ENCODE assay signal across 1 cellular context in the genomic region with DNA sequence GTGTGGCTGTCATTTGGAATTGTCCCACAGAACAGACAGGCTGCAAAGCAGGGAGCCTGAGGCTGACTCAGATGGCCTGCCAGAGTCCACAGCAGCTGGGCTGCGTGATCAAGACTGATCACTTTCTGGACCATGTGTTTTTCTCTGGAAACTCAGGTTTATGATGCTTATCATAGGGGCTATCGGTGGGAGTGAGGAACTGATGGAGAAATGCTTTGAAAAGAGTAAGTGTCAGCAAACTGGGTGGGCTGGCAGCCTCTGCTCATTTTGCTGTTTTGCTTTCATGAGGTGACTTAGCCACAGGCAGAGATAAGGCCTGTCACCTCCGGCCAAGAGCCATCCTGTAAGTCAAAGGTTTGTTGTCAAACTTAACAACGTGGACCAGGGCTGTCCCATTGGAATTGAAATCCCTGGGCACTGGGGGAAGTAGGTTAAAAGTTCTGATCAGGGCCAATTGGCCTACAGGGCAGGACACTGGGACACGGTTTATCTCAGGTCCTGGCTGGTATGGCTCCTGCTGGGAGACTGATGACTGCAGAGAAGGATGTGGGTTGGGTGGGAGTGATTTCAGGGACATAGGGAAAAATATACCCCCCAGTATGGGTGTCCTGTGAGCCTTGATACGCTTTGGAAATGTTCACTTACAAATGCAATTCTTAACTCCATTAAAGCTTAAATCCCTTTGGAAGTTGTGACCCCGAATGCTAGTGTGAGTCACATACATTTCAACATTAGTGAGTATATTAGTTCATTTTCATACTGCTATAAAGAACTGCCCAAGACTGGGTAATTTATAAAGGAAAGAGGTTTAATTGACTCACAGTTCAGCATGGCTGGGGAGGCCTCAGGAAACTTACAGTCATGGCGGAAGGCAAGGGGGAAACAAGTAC.
TF ChIP-seq lines count a peak whose summit lies in the region.

No MANE protein-coding gene starts in this region.

TF ChIP-seq in HepG2, 621 proteins besides CTCF, POLR2A, EP300 and RAD21 (continued from another document and continues in another):
- TF ChIP-seq, protein P1, sequence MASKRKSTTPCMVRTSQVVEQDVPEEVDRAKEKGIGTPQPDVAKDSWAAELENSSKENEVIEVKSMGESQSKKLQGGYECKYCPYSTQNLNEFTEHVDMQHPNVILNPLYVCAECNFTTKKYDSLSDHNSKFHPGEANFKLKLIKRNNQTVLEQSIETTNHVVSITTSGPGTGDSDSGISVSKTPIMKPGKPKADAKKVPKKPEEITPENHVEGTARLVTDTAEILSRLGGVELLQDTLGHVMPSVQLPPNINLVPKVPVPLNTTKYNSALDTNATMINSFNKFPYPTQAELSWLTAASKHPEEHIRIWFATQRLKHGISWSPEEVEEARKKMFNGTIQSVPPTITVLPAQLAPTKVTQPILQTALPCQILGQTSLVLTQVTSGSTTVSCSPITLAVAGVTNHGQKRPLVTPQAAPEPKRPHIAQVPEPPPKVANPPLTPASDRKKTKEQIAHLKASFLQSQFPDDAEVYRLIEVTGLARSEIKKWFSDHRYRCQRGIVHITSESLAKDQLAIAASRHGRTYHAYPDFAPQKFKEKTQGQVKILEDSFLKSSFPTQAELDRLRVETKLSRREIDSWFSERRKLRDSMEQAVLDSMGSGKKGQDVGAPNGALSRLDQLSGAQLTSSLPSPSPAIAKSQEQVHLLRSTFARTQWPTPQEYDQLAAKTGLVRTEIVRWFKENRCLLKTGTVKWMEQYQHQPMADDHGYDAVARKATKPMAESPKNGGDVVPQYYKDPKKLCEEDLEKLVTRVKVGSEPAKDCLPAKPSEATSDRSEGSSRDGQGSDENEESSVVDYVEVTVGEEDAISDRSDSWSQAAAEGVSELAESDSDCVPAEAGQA (IDR thresholded peaks at IDR 0.05; ENCODE audit: low read depth) = no peak
- TF ChIP-seq, protein P1 (CRISPR knock-in tag; IDR thresholded peaks at IDR 0.05; ENCODE audit: borderline replicate concordance) = no peak
- no peak for TF ChIP-seq ZNF101 (CRISPR knock-in tag; IDR thresholded peaks at IDR 0.05; ENCODE audit: borderline replicate concordance, low read depth)
- no peak for TF ChIP-seq ZFP36L1 (CRISPR knock-in tag; IDR thresholded peaks at IDR 0.05)
- TF ChIP-seq PHF8 (CRISPR knock-in tag; IDR thresholded peaks at IDR 0.05) = no peak
- TF ChIP-seq, protein P2, sequence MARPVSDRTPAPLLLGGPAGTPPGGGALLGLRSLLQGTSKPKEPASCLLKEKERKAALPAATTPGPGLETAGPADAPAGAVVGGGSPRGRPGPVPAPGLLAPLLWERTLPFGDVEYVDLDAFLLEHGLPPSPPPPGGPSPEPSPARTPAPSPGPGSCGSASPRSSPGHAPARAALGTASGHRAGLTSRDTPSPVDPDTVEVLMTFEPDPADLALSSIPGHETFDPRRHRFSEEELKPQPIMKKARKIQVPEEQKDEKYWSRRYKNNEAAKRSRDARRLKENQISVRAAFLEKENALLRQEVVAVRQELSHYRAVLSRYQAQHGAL (CRISPR knock-in tag; IDR thresholded peaks at IDR 0.05; ENCODE audit: not compliant biosample characterization) = no peak
- no peak for TF ChIP-seq NONO (IDR thresholded peaks at IDR 0.05)
- TF ChIP-seq NONO (CRISPR knock-in tag; conservative IDR thresholded peaks at IDR 0.05) = no peak
- peak; percentile 56; the same call in 1 of the 2 replicates for TF ChIP-seq PPARG (CRISPR knock-in tag; conservative IDR thresholded peaks at IDR 0.05)
- no peak for TF ChIP-seq ZNF468 (CRISPR knock-in tag; IDR thresholded peaks at IDR 0.05)
- no peak for TF ChIP-seq NFRKB (IDR thresholded peaks at IDR 0.05)
- TF ChIP-seq MAZ (IDR thresholded peaks at IDR 0.05; ENCODE audit: borderline replicate concordance, low read depth, low read length) = no peak
- no peak for TF ChIP-seq MAZ (CRISPR knock-in tag; IDR thresholded peaks at IDR 0.05; ENCODE audit: low read depth)
- TF ChIP-seq PTBP1 (IDR thresholded peaks at IDR 0.05; ENCODE audit: low read depth, low read length, poor library complexity, severe bottlenecking) = no peak
- no peak for TF ChIP-seq ATF7 (IDR thresholded peaks at IDR 0.05)
- no peak for TF ChIP-seq ATF7 (CRISPR knock-in tag; IDR thresholded peaks at IDR 0.05)
- TF ChIP-seq MED1 (CRISPR knock-in tag; IDR thresholded peaks at IDR 0.05) = peak; percentile 43; the same call in 1 of the 2 replicates
- TF ChIP-seq ZC3H4 (CRISPR knock-in tag; IDR thresholded peaks at IDR 0.05; ENCODE audit: borderline replicate concordance) = no peak
- peak; percentile 43; the same call in 1 of the 2 replicates for TF ChIP-seq ETV5 (CRISPR knock-in tag; IDR thresholded peaks at IDR 0.05; ENCODE audit: borderline replicate concordance)
- no peak for TF ChIP-seq NR2F6 (IDR thresholded peaks at IDR 0.05)
- no peak for TF ChIP-seq NR2F6 (CRISPR knock-in tag; IDR thresholded peaks at IDR 0.05)
- TF ChIP-seq NFYC (CRISPR knock-in tag; IDR thresholded peaks at IDR 0.05) = no peak
- TF ChIP-seq, protein P3, sequence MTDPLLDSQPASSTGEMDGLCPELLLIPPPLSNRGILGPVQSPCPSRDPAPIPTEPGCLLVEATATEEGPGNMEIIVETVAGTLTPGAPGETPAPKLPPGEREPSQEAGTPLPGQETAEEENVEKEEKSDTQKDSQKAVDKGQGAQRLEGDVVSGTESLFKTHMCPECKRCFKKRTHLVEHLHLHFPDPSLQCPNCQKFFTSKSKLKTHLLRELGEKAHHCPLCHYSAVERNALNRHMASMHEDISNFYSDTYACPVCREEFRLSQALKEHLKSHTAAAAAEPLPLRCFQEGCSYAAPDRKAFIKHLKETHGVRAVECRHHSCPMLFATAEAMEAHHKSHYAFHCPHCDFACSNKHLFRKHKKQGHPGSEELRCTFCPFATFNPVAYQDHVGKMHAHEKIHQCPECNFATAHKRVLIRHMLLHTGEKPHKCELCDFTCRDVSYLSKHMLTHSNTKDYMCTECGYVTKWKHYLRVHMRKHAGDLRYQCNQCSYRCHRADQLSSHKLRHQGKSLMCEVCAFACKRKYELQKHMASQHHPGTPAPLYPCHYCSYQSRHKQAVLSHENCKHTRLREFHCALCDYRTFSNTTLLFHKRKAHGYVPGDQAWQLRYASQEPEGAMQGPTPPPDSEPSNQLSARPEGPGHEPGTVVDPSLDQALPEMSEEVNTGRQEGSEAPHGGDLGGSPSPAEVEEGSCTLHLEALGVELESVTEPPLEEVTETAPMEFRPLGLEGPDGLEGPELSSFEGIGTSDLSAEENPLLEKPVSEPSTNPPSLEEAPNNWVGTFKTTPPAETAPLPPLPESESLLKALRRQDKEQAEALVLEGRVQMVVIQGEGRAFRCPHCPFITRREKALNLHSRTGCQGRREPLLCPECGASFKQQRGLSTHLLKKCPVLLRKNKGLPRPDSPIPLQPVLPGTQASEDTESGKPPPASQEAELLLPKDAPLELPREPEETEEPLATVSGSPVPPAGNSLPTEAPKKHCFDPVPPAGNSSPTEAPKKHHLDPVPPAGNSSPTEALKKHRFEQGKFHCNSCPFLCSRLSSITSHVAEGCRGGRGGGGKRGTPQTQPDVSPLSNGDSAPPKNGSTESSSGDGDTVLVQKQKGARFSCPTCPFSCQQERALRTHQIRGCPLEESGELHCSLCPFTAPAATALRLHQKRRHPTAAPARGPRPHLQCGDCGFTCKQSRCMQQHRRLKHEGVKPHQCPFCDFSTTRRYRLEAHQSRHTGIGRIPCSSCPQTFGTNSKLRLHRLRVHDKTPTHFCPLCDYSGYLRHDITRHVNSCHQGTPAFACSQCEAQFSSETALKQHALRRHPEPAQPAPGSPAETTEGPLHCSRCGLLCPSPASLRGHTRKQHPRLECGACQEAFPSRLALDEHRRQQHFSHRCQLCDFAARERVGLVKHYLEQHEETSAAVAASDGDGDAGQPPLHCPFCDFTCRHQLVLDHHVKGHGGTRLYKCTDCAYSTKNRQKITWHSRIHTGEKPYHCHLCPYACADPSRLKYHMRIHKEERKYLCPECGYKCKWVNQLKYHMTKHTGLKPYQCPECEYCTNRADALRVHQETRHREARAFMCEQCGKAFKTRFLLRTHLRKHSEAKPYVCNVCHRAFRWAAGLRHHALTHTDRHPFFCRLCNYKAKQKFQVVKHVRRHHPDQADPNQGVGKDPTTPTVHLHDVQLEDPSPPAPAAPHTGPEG (CRISPR knock-in tag; IDR thresholded peaks at IDR 0.05) = no peak
- TF ChIP-seq, protein P4, sequence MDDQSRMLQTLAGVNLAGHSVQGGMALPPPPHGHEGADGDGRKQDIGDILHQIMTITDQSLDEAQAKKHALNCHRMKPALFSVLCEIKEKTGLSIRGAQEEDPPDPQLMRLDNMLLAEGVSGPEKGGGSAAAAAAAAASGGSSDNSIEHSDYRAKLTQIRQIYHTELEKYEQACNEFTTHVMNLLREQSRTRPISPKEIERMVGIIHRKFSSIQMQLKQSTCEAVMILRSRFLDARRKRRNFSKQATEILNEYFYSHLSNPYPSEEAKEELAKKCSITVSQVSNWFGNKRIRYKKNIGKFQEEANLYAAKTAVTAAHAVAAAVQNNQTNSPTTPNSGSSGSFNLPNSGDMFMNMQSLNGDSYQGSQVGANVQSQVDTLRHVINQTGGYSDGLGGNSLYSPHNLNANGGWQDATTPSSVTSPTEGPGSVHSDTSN (CRISPR knock-in tag; IDR thresholded peaks at IDR 0.05; ENCODE audit: borderline replicate concordance) = no peak
- TF ChIP-seq GPN1 (CRISPR knock-in tag; IDR thresholded peaks at IDR 0.05; ENCODE audit: borderline replicate concordance) = no peak
- peak; percentile 18; the same call in 1 of the 2 replicates for TF ChIP-seq ZMYM4 (CRISPR knock-in tag; IDR thresholded peaks at IDR 0.05)
- no peak for TF ChIP-seq ZBTB42 (CRISPR knock-in tag; IDR thresholded peaks at IDR 0.05)
- no peak for TF ChIP-seq EEA1 (CRISPR knock-in tag; IDR thresholded peaks at IDR 0.05; ENCODE audit: borderline replicate concordance)
- TF ChIP-seq SNAI1 (CRISPR knock-in tag; IDR thresholded peaks at IDR 0.05; ENCODE audit: borderline replicate concordance) = no peak
- TF ChIP-seq ZNF12 (CRISPR knock-in tag; IDR thresholded peaks at IDR 0.05) = no peak
- no peak for TF ChIP-seq ZNF326 (CRISPR knock-in tag; IDR thresholded peaks at IDR 0.05; ENCODE audit: borderline replicate concordance)
- no peak for TF ChIP-seq LCORL (IDR thresholded peaks at IDR 0.05)
- TF ChIP-seq LCORL (CRISPR knock-in tag; IDR thresholded peaks at IDR 0.05) = peak; percentile 47; the same call in 1 of the 2 replicates
- no peak for TF ChIP-seq STAG1 (CRISPR knock-in tag; IDR thresholded peaks at IDR 0.05)
- TF ChIP-seq, protein P5, sequence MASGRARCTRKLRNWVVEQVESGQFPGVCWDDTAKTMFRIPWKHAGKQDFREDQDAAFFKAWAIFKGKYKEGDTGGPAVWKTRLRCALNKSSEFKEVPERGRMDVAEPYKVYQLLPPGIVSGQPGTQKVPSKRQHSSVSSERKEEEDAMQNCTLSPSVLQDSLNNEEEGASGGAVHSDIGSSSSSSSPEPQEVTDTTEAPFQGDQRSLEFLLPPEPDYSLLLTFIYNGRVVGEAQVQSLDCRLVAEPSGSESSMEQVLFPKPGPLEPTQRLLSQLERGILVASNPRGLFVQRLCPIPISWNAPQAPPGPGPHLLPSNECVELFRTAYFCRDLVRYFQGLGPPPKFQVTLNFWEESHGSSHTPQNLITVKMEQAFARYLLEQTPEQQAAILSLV (CRISPR knock-in tag; IDR thresholded peaks at IDR 0.05; ENCODE audit: borderline replicate concordance) = no peak
- TF ChIP-seq ZSCAN21 (CRISPR knock-in tag; IDR thresholded peaks at IDR 0.05; ENCODE audit: borderline replicate concordance) = no peak
- 0 out of 2 replicates have a peak, but pooled peaks have one; percentile 35 for TF ChIP-seq ZNF501 (CRISPR knock-in tag; IDR thresholded peaks at IDR 0.05)
- TF ChIP-seq, protein P6, sequence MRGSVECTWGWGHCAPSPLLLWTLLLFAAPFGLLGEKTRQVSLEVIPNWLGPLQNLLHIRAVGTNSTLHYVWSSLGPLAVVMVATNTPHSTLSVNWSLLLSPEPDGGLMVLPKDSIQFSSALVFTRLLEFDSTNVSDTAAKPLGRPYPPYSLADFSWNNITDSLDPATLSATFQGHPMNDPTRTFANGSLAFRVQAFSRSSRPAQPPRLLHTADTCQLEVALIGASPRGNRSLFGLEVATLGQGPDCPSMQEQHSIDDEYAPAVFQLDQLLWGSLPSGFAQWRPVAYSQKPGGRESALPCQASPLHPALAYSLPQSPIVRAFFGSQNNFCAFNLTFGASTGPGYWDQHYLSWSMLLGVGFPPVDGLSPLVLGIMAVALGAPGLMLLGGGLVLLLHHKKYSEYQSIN (CRISPR knock-in tag; IDR thresholded peaks at IDR 0.05; ENCODE audit: borderline replicate concordance) = no peak
- no peak for TF ChIP-seq ETV6 (CRISPR knock-in tag; conservative IDR thresholded peaks at IDR 0.05)
- TF ChIP-seq, protein P7, sequence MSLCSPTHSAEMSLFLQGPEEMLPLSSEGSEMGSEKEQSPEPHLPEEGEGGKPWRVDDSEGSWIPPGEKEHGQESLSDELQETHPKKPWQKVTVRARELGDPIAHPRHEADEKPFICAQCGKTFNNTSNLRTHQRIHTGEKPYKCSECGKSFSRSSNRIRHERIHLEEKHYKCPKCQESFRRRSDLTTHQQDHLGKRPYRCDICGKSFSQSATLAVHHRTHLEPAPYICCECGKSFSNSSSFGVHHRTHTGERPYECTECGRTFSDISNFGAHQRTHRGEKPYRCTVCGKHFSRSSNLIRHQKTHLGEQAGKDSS (CRISPR knock-in tag; IDR thresholded peaks at IDR 0.05; ENCODE audit: borderline replicate concordance, low read depth) = no peak
- TF ChIP-seq SP5 (CRISPR knock-in tag; IDR thresholded peaks at IDR 0.05; ENCODE audit: borderline replicate concordance, low read depth) = no peak
- no peak for TF ChIP-seq RBM39 (IDR thresholded peaks at IDR 0.05; ENCODE audit: low read depth, low read length, poor library complexity, severe bottlenecking)
